In the genomic region with DNA sequence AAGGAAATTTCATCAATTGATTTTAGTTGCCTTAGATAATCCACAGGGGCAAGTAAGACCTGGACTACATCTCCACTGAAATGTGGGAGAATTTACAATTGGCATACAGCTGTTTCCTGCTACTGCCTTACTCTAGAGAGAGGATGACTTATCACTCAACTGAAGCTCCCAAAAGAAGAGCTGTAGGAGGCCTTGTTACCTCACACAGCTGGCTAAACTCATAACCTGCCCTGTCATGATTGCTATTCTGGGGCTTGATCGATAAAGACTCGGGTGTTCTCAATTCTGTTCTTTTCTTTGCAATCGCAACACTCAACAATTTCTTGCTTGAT, we compare ENCODE assay signal across 1 cellular context.
TF ChIP-seq lines count a peak whose summit lies in the region.

No MANE protein-coding gene starts in this region.

TF ChIP-seq in SK-N-SH, 30 proteins besides CTCF, POLR2A, EP300 and RAD21 (continued from another document):
- TF ChIP-seq, protein P1, sequence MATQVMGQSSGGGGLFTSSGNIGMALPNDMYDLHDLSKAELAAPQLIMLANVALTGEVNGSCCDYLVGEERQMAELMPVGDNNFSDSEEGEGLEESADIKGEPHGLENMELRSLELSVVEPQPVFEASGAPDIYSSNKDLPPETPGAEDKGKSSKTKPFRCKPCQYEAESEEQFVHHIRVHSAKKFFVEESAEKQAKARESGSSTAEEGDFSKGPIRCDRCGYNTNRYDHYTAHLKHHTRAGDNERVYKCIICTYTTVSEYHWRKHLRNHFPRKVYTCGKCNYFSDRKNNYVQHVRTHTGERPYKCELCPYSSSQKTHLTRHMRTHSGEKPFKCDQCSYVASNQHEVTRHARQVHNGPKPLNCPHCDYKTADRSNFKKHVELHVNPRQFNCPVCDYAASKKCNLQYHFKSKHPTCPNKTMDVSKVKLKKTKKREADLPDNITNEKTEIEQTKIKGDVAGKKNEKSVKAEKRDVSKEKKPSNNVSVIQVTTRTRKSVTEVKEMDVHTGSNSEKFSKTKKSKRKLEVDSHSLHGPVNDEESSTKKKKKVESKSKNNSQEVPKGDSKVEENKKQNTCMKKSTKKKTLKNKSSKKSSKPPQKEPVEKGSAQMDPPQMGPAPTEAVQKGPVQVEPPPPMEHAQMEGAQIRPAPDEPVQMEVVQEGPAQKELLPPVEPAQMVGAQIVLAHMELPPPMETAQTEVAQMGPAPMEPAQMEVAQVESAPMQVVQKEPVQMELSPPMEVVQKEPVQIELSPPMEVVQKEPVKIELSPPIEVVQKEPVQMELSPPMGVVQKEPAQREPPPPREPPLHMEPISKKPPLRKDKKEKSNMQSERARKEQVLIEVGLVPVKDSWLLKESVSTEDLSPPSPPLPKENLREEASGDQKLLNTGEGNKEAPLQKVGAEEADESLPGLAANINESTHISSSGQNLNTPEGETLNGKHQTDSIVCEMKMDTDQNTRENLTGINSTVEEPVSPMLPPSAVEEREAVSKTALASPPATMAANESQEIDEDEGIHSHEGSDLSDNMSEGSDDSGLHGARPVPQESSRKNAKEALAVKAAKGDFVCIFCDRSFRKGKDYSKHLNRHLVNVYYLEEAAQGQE (IDR thresholded peaks at IDR 0.05; ENCODE audit: low read depth, low read length), result no peak
- TF ChIP-seq FOSL2 (IDR thresholded peaks at IDR 0.05; ENCODE audit: borderline replicate concordance, low read depth) (no peak), GABPA (IDR thresholded peaks at IDR 0.05; ENCODE audit: low read depth) (no peak), SIN3A (IDR thresholded peaks at IDR 0.05; ENCODE audit: borderline replicate concordance, low read depth, low read length) (no peak), FOXJ3 (CRISPR knock-in tag; IDR thresholded peaks at IDR 0.05) (no peak), ELF1 (IDR thresholded peaks at IDR 0.05) (no peak), RFX5 (IDR thresholded peaks at IDR 0.05; ENCODE audit: low read length) (no peak), CHD2 (IDR thresholded peaks at IDR 0.05; ENCODE audit: low read length, partially characterized antibody) (no peak), RXRA (IDR thresholded peaks at IDR 0.05; ENCODE audit: borderline replicate concordance, low read depth) (no peak), GATA2 (CRISPR knock-in tag; IDR thresholded peaks at IDR 0.05) (no peak)
- TF ChIP-seq, protein P2, sequence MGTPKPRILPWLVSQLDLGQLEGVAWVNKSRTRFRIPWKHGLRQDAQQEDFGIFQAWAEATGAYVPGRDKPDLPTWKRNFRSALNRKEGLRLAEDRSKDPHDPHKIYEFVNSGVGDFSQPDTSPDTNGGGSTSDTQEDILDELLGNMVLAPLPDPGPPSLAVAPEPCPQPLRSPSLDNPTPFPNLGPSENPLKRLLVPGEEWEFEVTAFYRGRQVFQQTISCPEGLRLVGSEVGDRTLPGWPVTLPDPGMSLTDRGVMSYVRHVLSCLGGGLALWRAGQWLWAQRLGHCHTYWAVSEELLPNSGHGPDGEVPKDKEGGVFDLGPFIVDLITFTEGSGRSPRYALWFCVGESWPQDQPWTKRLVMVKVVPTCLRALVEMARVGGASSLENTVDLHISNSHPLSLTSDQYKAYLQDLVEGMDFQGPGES (IDR thresholded peaks at IDR 0.05; ENCODE audit: low read depth, low read length), result no peak
- TF ChIP-seq, protein P3, sequence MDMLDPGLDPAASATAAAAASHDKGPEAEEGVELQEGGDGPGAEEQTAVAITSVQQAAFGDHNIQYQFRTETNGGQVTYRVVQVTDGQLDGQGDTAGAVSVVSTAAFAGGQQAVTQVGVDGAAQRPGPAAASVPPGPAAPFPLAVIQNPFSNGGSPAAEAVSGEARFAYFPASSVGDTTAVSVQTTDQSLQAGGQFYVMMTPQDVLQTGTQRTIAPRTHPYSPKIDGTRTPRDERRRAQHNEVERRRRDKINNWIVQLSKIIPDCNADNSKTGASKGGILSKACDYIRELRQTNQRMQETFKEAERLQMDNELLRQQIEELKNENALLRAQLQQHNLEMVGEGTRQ (IDR thresholded peaks at IDR 0.05; ENCODE audit: borderline replicate concordance, low read depth, low read length), result no peak
